ENCODE assay signal across 15 cellular contexts in the genomic region with DNA sequence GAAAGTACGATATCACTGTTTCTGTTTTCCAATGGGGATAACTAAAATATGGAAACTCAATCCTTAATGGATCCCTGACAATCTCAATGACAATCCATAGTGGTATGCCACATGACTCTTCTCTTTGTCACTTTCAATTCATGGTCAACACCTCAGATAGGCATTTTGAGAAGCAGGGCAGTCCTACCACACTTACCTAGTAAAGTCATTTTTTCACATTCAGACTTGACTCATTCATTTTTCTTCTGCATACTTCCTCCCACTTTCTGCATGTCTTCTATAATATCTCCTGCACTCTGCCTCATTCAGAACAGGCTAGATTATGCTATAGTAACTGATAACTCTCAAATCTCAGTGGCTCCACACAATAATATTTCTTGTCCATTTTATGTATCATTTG.
A peak's percentile ranks its signal among the peaks of the same experiment; 100 is the strongest.
DNase-seq lines count a peak whose midpoint lies in the region; ATAC-seq and TF ChIP-seq lines count a peak whose summit lies in the region.
"Had no signal": no experiment of that assay in that cellular context is flagged by ENCODE, and none has a peak within 500 bp of the region (broad histone marks: within the 10 kb centered on the region; RNA-seq: fewer than 3 reads in every experiment).

No MANE protein-coding gene starts in this region.

- no peak overlapping the region for H3K4me3 ChIP-seq in PC-9
- H3K4me3 ChIP-seq in epithelial cell of esophagus (ENCODE audit: low read length) = no peak overlapping the region
- no peak overlapping the region for H3K4me3 ChIP-seq in psoas muscle
- H3K4me3 ChIP-seq in A673 (ENCODE audit: low read depth, low read length, poor library complexity, severe bottlenecking) = no peak overlapping the region
- H3K4me3 ChIP-seq: hepatocyte, tibial nerve had no signal

- H3K27ac ChIP-seq in PC-9 (peak overlapping the region; percentile 65), psoas muscle (no peak overlapping the region), A673 (ENCODE audit: low read depth, low read length, poor library complexity, severe bottlenecking) (no peak overlapping the region)
- H3K27ac ChIP-seq: 22Rv1, hepatocyte, tibial nerve had no signal

- intact Hi-C loops in PC-9 (cut with micrococcal nuclease; ENCODE audit: unreplicated experiment) (loop anchor here (5.0 kb wide), 1 partner anchor 206 kb away; no protein-coding TSS in a partner anchor), psoas muscle (cut with DNase I) (no loop called here), A673 (cut with micrococcal nuclease; ENCODE audit: unreplicated experiment) (no loop called here)

- H3K9me3 ChIP-seq in PC-9 (ENCODE audit: insufficient read depth, low read depth) = no peaks in the 10 kb centered on the region
- H3K9me3 ChIP-seq in psoas muscle = no peaks in the 10 kb centered on the region
- H3K9me3 ChIP-seq in A673 (ENCODE audit: low read depth, low read length, poor library complexity, severe bottlenecking) = no peaks in the 10 kb centered on the region
- H3K9me3 ChIP-seq: tibial nerve had no signal

- 41 to 59% (median 46%) methylated on average over 1 of the region's 1 CpG for WGBS in psoas muscle, 3 donors

- H4K20me1 ChIP-seq in PC-9 (ENCODE audit: insufficient read depth) = no peaks in the 10 kb centered on the region

- no peak overlapping the region for H2AFZ ChIP-seq in PC-9
- H2AFZ ChIP-seq: hepatocyte had no signal

- CTCF ChIA-PET in PC-9 (lab: Charles Lee) = no interaction called here
- CTCF ChIA-PET in A673 (lab: Charles Lee) = no interaction called here

- 0 out of 2 replicates have a peak, but pooled peaks cover 3% of the 10 kb centered on the region for H3K79me2 ChIP-seq in PC-9 (ENCODE audit: low read depth)

- H3K4me1 ChIP-seq in PC-9 (replicated peaks; ENCODE audit: insufficient read depth) (peaks cover 32% of the 10 kb centered on the region), psoas muscle (peaks cover 19% of the 10 kb centered on the region), A673 (ENCODE audit: insufficient read depth, low read length, poor library complexity, severe bottlenecking) (peaks cover 18% of the 10 kb centered on the region)

- no peak for DNase-seq in activated CD4-positive, CD25-positive, alpha-beta regulatory T cell (lab: John Stamatoyannopoulos, UW)
- peak; percentile 6 to 84 for DNase-seq in PC-9
- DNase-seq in epithelial cell of esophagus (ENCODE audit: low read depth) = peak; percentile 60
- DNase-seq in psoas muscle = no peak
- no peak for DNase-seq in NCI-H2227 treated with DMSO at 0.1 percent for 48 hours (lab: John Stamatoyannopoulos, UW)
- no peak for DNase-seq in GM19240 (ENCODE audit: insufficient read length, low spot score)
- DNase-seq in A673 (ENCODE audit: low spot score) = no peak
- DNase-seq: activated CD8-positive, alpha-beta memory T cell treated with anti-CD3 and anti-CD28 coated beads, Interleukin-2, amount 50 U/mL, for 4 hours; Kasumi-1; NCI-H1694 treated with DMSO at 0.1 percent for 48 hours; NCI-H774 had no signal

- BruUV-seq in PC-9 (replicated peaks; lab: Mats Ljungman, UMichigan) (no TSS peak), A673 (replicated peaks; lab: Mats Ljungman, UMichigan) (no TSS peak)

- TF ChIP-seq CTCF in PC-9 (conservative IDR thresholded peaks at IDR 0.05) = no peak
- TF ChIP-seq CTCF in epithelial cell of esophagus (IDR thresholded peaks at IDR 0.05; ENCODE audit: insufficient read depth, low read depth, low read length, missing control alignments) = no peak
- TF ChIP-seq CTCF in psoas muscle (IDR thresholded peaks at IDR 0.05) = no peak
- no peak for TF ChIP-seq CTCF in A673 (conservative IDR thresholded peaks at IDR 0.05; ENCODE audit: low read depth, low read length)

- peak overlapping the region; percentile 46 for H3K4me2 ChIP-seq in PC-9
- H3K4me2 ChIP-seq: hepatocyte had no signal

- peak; percentile 49 to 57 for ATAC-seq in activated CD4-positive, CD25-positive, alpha-beta regulatory T cell treated with anti-CD3 and anti-CD28 coated beads, Interleukin-2, amount 50 U/mL, for 24 hours
- peak in 3 of 4 donors; percentile 24 to 41 (median 32) for ATAC-seq in psoas muscle

- H3F3A ChIP-seq in PC-9 (ENCODE audit: insufficient read depth, low read depth) = peaks cover 21% of the 10 kb centered on the region

- no peaks in the 10 kb centered on the region for H3K9me2 ChIP-seq in PC-9 (ENCODE audit: insufficient read depth)

- no peaks in the 10 kb centered on the region for H3K27me3 ChIP-seq in PC-9 (ENCODE audit: insufficient read depth, low read depth)
- no peaks in the 10 kb centered on the region for H3K27me3 ChIP-seq in psoas muscle (ENCODE audit: insufficient read depth in 3 of 3, low read length in 2 of 3)
- no peaks in the 10 kb centered on the region for H3K27me3 ChIP-seq in A673 (replicated peaks; ENCODE audit: insufficient read depth, low read depth, low read length, poor library complexity)
- H3K27me3 ChIP-seq: hepatocyte, tibial nerve had no signal

- POLR2A ChIA-PET in PC-9 (lab: Charles Lee; ENCODE audit: unreplicated experiment) = interaction anchor here (0.9 kb wide), 1 partner anchor 45 kb away, joined by 4 read pairs; no protein-coding TSS in a partner anchor
- POLR2A ChIA-PET in A673 (lab: Charles Lee; ENCODE audit: low non-redundant PET) = interaction anchor here (0.6 kb wide), 2 partner anchors 68 to 724 kb away, joined by 3 to 5 read pairs; no protein-coding TSS in a partner anchor

- no peaks in the 10 kb centered on the region for H3K36me3 ChIP-seq in PC-9 (ENCODE audit: low read depth)
- peaks cover 6 to 8% of the 10 kb centered on the region in 2 donors for H3K36me3 ChIP-seq in psoas muscle (ENCODE audit: insufficient read depth in 1 of 2, low read depth in 1 of 2)
- H3K36me3 ChIP-seq in A673 (ENCODE audit: insufficient read depth, low read length, poor library complexity, severe bottlenecking) = no peaks in the 10 kb centered on the region

Comparison
In these comparisons a context has a peak if more than half of its experiments do, and no peak if none do; other contexts are left out.
1. DNase-seq: peak in PC-9 (2 of 2) and epithelial cell of esophagus (single experiment); none in activated CD4-positive, CD25-positive, alpha-beta regulatory T cell (0 of 4), psoas muscle (0 of 2), NCI-H2227 treated with DMSO at 0.1 percent for 48 hours (single experiment), GM19240 (single experiment) and A673 (single experiment).